Comparison of ENCODE assay signal across 8 cellular contexts in the genomic region with DNA sequence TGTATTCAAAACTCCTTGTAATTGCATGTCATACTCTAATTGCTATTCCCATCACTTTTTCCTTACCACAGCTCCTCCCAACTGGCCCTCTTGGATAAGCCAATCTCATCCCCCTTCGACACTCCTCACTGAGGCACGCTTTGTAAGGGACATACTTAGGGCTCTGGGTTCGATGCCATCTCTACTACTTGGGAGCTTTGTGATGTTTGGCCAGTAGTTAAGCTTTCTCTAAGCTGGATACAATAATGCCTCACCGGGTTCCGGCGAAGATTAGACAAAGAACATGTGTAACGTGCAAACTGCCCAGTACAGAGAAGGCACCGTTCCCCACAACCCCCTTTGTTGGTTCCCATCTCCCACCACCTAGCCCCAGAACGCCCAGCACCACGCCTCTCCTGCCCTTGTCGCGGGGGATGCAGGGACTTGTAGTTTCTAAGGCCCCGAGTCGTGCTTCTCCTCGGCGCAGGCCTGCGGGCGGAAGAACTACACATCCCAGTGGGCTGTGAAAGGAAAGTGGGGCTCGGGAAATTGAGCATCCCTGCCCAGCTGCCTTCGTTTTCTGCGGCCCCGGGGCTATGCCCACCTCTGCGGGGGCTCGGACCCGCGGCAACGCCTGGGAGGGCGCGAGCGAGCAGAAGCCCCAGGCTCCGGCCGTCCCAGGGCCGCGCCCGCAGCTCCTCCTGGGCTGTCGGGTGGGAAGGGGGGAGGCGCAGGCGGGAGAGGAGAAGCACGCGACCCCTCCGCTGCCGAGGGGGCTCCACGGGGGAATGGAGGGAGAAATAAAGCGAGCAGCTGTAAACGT. TPM values are rescaled to one million over a fixed set of nuclear protein-coding genes. Genes with fewer than 3 reads are reported as not detected.
DNase-seq lines count a peak whose midpoint lies in the region; ATAC-seq and TF ChIP-seq lines count a peak whose summit lies in the region.

No MANE protein-coding gene starts in this region.

- H3K4me1 ChIP-seq in OCI-LY7 (ENCODE audit: insufficient read depth, low read length, poor library complexity, severe bottlenecking) = peaks cover 21% of the 10 kb centered on the region
- peaks cover 6% of the 10 kb centered on the region for H3K4me1 ChIP-seq in mucosa of descending colon (ENCODE audit: low read depth)

- H2AFZ ChIP-seq in OCI-LY7 (ENCODE audit: low read length) = peak overlapping the region; percentile 92

- DNase-seq in DMS153 (lab: John Stamatoyannopoulos, UW) (peak; percentile 62), OCI-LY7 (ENCODE audit: low spot score) (peak; percentile 92), activated T-cell treated with anti-CD3 and anti-CD28 coated beads for 24 hours (ENCODE audit: low read depth) (peak; percentile 85), epithelial cell of prostate (ENCODE audit: low read depth, low spot score) (peak; percentile 57), mucosa of descending colon (peak; percentile 90 to 94 (median 92))
- DNase-seq in stimulated activated CD8-positive, alpha-beta memory T cell treated with anti-CD3 and anti-CD28 coated beads, Interleukin-2, amount 100 ng/mL, for 48 hours (ENCODE audit: low read depth in 2 of 2) = peak; percentile 77 to 84

- H4K20me1 ChIP-seq in OCI-LY7 (ENCODE audit: insufficient read depth, low read length) = 0 out of 2 replicates have a peak, but pooled peaks cover 4% of the 10 kb centered on the region

- peak overlapping the region; percentile 46 for H3K27ac ChIP-seq in OCI-LY7 (ENCODE audit: low read depth, low read length, poor library complexity, severe bottlenecking)
- H3K27ac ChIP-seq in epithelial cell of prostate = peak overlapping the region; percentile 73

- BruUV-seq in OCI-LY7 (replicated peaks; lab: Mats Ljungman, UMichigan) = no TSS peak

- H3K27me3 Mint-ChIP-seq in IgD-negative memory B cell = no peaks in the 10 kb centered on the region

- H3K9me2 ChIP-seq in OCI-LY7 (ENCODE audit: insufficient read depth, low read length) = no peaks in the 10 kb centered on the region

- TF ChIP-seq CTCF in OCI-LY7 (conservative IDR thresholded peaks at IDR 0.05; ENCODE audit: low read length) (no peak), mucosa of descending colon (IDR thresholded peaks at IDR 0.05) (no peak)

- H3K4me3 ChIP-seq in OCI-LY7 (ENCODE audit: low read depth, low read length, poor library complexity, severe bottlenecking) = peak overlapping the region; percentile 98
- peak overlapping the region; percentile 97 for H3K4me3 ChIP-seq in mucosa of descending colon

- H3K9me3 Mint-ChIP-seq in IgD-negative memory B cell = no peaks in the 10 kb centered on the region

- POLR2A ChIA-PET in OCI-LY7 (lab: Charles Lee) = interaction anchor here (0.6 to 2.9 kb wide), 8 partner anchors 10 to 234 kb away, joined by 3 to 12 read pairs (median 6); partner anchors contain the start of gene TMEM242

- ATAC-seq in GM21619 (IDR thresholded peaks at IDR 0.05; ENCODE audit: unreplicated experiment) (peak; percentile 71), mucosa of descending colon (peak; percentile 84)

- peak overlapping the region; percentile 97 for H3K4me2 ChIP-seq in OCI-LY7 (ENCODE audit: low read length)

- peak overlapping the region; percentile 73 to 95 (median 88) for H3K4me3 Mint-ChIP-seq in IgD-negative memory B cell

- peaks cover 2% of the 10 kb centered on the region for H3K36me3 Mint-ChIP-seq in IgD-negative memory B cell

- no peaks in the 10 kb centered on the region for H3K79me2 ChIP-seq in OCI-LY7 (ENCODE audit: insufficient read depth, low read depth, low read length)

- H3K4me1 Mint-ChIP-seq in IgD-negative memory B cell = peaks cover 21 to 29% (median 21%) of the 10 kb centered on the region in 3 donors

- H3K36me3 ChIP-seq in OCI-LY7 (ENCODE audit: insufficient read depth, low read length) (no peaks in the 10 kb centered on the region), mucosa of descending colon (ENCODE audit: low read depth) (no peaks in the 10 kb centered on the region)

- CTCF ChIA-PET in OCI-LY7 (lab: Charles Lee; ENCODE audit: unreplicated experiment) = no interaction called here

- intact Hi-C loops in OCI-LY7 (cut with micrococcal nuclease; ENCODE audit: unreplicated experiment) = loop anchor here (1.0 to 5.0 kb wide), 6 partner anchors 57 to 385 kb away; partner anchors contain the start of gene TMEM242
- intact Hi-C loops in mucosa of descending colon (cut with DNase I, micrococcal nuclease) = loop anchor here in 1 of 2 donors (5.0 kb wide), 1 partner anchor 58 kb away; the partner anchor contains the start of gene TMEM242

- H3K9me3 ChIP-seq in OCI-LY7 (ENCODE audit: low read length) = no peaks in the 10 kb centered on the region
- no peaks in the 10 kb centered on the region for H3K9me3 ChIP-seq in mucosa of descending colon

- H3K27ac Mint-ChIP-seq in IgD-negative memory B cell = peak overlapping the region in 1 of 3 donors; percentile 44

RNA-seq across cellular contexts. Expression of gene ZDHHC14, which starts 1.1 kb away (rescaled TPM):
- 13.5 TPM for polyA plus RNA-seq in IgD-negative memory B cell
- total RNA-seq in OCI-LY7 (2014; rRNA removed; shearing (Covaris generic)) = 0.41 and 0.69 TPM in 2 replicates
- total RNA-seq in OCI-LY7 (2022) (3.0 and 3.2 TPM in 2 replicates), mucosa of descending colon (10 to 100 TPM in 2 of 3 donors, 1 to 10 TPM in 1; 9.1 to 10.5 (median 10.0) TPM)

RNA-seq across cellular contexts. Expression of gene TMEM242, which starts 56.5 kb away (rescaled TPM):
- polyA plus RNA-seq in IgD-negative memory B cell = 14.5 TPM
- 4.5 and 8.2 TPM in 2 replicates for total RNA-seq in OCI-LY7 (2014; rRNA removed; shearing (Covaris generic))
- 9.2 and 10.4 TPM in 2 replicates for total RNA-seq in OCI-LY7 (2022)
- total RNA-seq in mucosa of descending colon = 10 to 100 TPM; 10.0 to 14.1 (median 13.4) TPM

Comparison
In these comparisons a context has a peak if more than half of its experiments do, and no peak if none do; other contexts are left out.
1. Peak in every context shown above with its lines: DNase-seq, ATAC-seq, H3K4me3 ChIP-seq and H3K27ac ChIP-seq.